In the genomic region with DNA sequence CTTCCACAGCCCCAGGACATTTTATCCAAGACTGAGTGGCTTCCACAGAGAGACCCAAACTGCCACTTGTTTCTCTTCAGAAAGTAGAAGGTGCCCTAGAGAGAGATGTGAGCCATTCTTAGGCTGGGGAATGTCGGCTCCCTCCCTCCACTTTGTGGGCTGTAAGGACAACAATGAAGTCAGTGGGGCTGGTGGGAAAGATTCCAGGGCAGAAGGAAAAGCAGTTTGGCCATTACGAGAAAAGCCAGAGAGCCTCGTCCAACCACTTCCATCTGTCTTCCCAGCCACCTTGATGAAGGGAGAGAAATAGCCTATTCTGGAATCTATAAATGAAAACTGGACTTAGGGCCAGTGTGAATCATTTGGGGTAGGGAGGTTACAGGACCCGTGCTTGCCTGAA, we compare ENCODE assay signal across 25 cellular contexts.
A peak's percentile ranks its signal among the peaks of the same experiment; 100 is the strongest.
DNase-seq lines count a peak whose midpoint lies in the region; ATAC-seq and TF ChIP-seq lines count a peak whose summit lies in the region.
"Had no signal": no experiment of that assay in that cellular context is flagged by ENCODE, and none has a peak within 500 bp of the region (broad histone marks: within the 10 kb centered on the region; RNA-seq: fewer than 3 reads in every experiment).

No MANE protein-coding gene starts in this region.

- H2BK5ac ChIP-seq in neuronal stem cell (ENCODE audit: low read length), result no peak overlapping the region
- no peak overlapping the region for H2BK5ac ChIP-seq in H9 (ENCODE audit: insufficient read length, low read length)

- no peak overlapping the region for H3K56ac ChIP-seq in H9 (ENCODE audit: insufficient read length, low read depth, low read length)

- H3K9ac ChIP-seq in neuronal stem cell (ENCODE audit: low read depth, low read length, poor library complexity), result no peak overlapping the region
- H3K9ac ChIP-seq in H9 (ENCODE audit: extremely low read depth, insufficient read length, low read length), result no peak overlapping the region
- H3K9ac ChIP-seq: BLaER1 treated with 17β-estradiol and CSF1 and Interleukin-3, amounts not matched to agents 10 nM and 100 nM; GM23248 had no signal

- no peaks in the 10 kb centered on the region for H3K36me3 Mint-ChIP-seq in CD4-positive, alpha-beta T cell (ENCODE audit: low read depth)
- peaks cover 6 to 17% (median 6%) of the 10 kb centered on the region in 3 experiments; a peak in 6 of 7 replicates for H3K36me3 Mint-ChIP-seq in H9 (ENCODE audit: insufficient read depth in 1 of 3, low read depth in 3 of 3)
- H3K36me3 Mint-ChIP-seq: CD14-positive monocyte; CD4-positive, alpha-beta memory T cell had no signal

- H2BK120ac ChIP-seq in neuronal stem cell (ENCODE audit: low read depth, low read length) (no peak overlapping the region), H9 (ENCODE audit: low read depth, low read length, poor library complexity, severe bottlenecking) (no peak overlapping the region)

- peak; percentile 27 for DNase-seq in ELF-1 (ENCODE audit: low read depth, low spot score)
- DNase-seq in astrocyte of the cerebellum (ENCODE audit: low read depth), result peak; percentile 44
- DNase-seq in islet precursor cell, result peak; percentile 59
- no peak for DNase-seq in neuronal stem cell (ENCODE audit: low spot score)
- DNase-seq in CD4-positive, alpha-beta T cell, result no peak
- no peak for DNase-seq in H9
- DNase-seq in tibial artery, result no peak
- no peak for DNase-seq in activated CD4-positive, alpha-beta T cell treated with anti-CD3 and anti-CD28 coated beads, Interleukin-2, amount 50 U/mL, for 4 hours
- DNase-seq: 8988T; ACHN; AML-193; BE2C; Calu3; CD4-positive, alpha-beta memory T cell; COR-L47; DMS53; DMS79 treated with DMSO at 0.1 percent for 48 hours; GDM1; GM23248; H7 had no signal

- H2AFZ ChIP-seq in neuronal stem cell (ENCODE audit: low read length) (no peak overlapping the region), H9 (ENCODE audit: low read length) (no peak overlapping the region)
- H2AFZ ChIP-seq: GM23248 had no signal

- WGBS in neuronal stem cell (ENCODE audit: extremely low coverage in 2 of 2, insufficient read length in 2 of 2, insufficient replicate concordance in 1 of 2), 2 donors, result no CpG with 5 or more reads among the region's 4 CpGs
- WGBS in H9 (ENCODE audit: extremely low coverage, insufficient read length, low lambda C conversion rate), result no CpG with 5 or more reads among the region's 4 CpGs

- no peak overlapping the region for H2AK5ac ChIP-seq in neuronal stem cell (ENCODE audit: low read depth, low read length)
- no peak overlapping the region for H2AK5ac ChIP-seq in H9 (ENCODE audit: insufficient read length, low read length)

- H3K4ac ChIP-seq in neuronal stem cell (ENCODE audit: low read length), result no peak overlapping the region
- H3K4ac ChIP-seq in H9 (ENCODE audit: low read depth, low read length), result no peak overlapping the region

- in situ Hi-C loops in astrocyte of the cerebellum (cut with HindIII; ENCODE audit: low sequenced_read_pairs), result no loop called here

- H4K20me1 ChIP-seq in H9 (ENCODE audit: control insufficient read depth, insufficient read depth, insufficient read length), result no peaks in the 10 kb centered on the region
- H4K20me1 ChIP-seq: BLaER1 treated with 17β-estradiol and CSF1 and Interleukin-3, amounts not matched to agents 10 nM and 100 nM had no signal

- H3K18ac ChIP-seq in neuronal stem cell (ENCODE audit: low read length), result peak overlapping the region; percentile 11
- no peak overlapping the region for H3K18ac ChIP-seq in H9 (ENCODE audit: insufficient read length, low read depth, low read length)

- H3K4me3 ChIP-seq in astrocyte of the cerebellum (ENCODE audit: low read depth, low read length) (no peak overlapping the region), neuronal stem cell (ENCODE audit: low read length in 2 of 2) (no peak overlapping the region), tibial artery (no peak overlapping the region)
- H3K4me3 ChIP-seq: A549; BLaER1 treated with 17β-estradiol and CSF1 and Interleukin-3, amounts not matched to agents 10 nM and 100 nM; GM12878; GM23248 had no signal

- H3K4me1 ChIP-seq in neuronal stem cell (ENCODE audit: control insufficient read depth in 2 of 2, insufficient read depth in 1 of 2, low read depth in 1 of 2, low read length in 2 of 2) (peaks cover 0 to 10% of the 10 kb centered on the region in 2 donors), H9 (ENCODE audit: insufficient read depth, low read length) (no peaks in the 10 kb centered on the region), tibial artery (no peaks in the 10 kb centered on the region)
- H3K4me1 ChIP-seq: A549; BLaER1 treated with 17β-estradiol and CSF1 and Interleukin-3, amounts not matched to agents 10 nM and 100 nM had no signal

- H3T11ph ChIP-seq in H9 (ENCODE audit: low read length), result no peak overlapping the region

- H3K27me3 ChIP-seq in neuronal stem cell (ENCODE audit: control insufficient read depth in 3 of 3, insufficient read depth in 3 of 3, low read depth in 1 of 3, low read length in 3 of 3) (peaks cover 0 to 3% (median 0%) of the 10 kb centered on the region in 3 experiments), H9 (ENCODE audit: insufficient read depth, low read length) (no peaks in the 10 kb centered on the region), tibial artery (no peaks in the 10 kb centered on the region)
- H3K27me3 ChIP-seq in CD4-positive, alpha-beta T cell (ENCODE audit: control insufficient read depth, insufficient read depth, low read length), result no peaks in the 10 kb centered on the region
- H3K27me3 ChIP-seq: BE2C; BLaER1 treated with 17β-estradiol and CSF1 and Interleukin-3, amounts not matched to agents 10 nM and 100 nM had no signal

- H3K4me2 ChIP-seq in neuronal stem cell (ENCODE audit: insufficient read depth, low read length, poor library complexity, severe bottlenecking), result no peak overlapping the region
- no peak overlapping the region for H3K4me2 ChIP-seq in H9 (ENCODE audit: insufficient read depth, insufficient read length, low read length)
- H3K4me2 ChIP-seq: A549; BLaER1 treated with 17β-estradiol and CSF1 and Interleukin-3, amounts not matched to agents 10 nM and 100 nM had no signal

- peaks cover 7% of the 10 kb centered on the region for H3K9me3 Mint-ChIP-seq in CD4-positive, alpha-beta T cell
- peaks cover 17 to 18% of the 10 kb centered on the region in 2 experiments for H3K9me3 Mint-ChIP-seq in H9

- no peak overlapping the region for H2BK20ac ChIP-seq in H9 (ENCODE audit: low read depth, low read length, poor library complexity, severe bottlenecking)

- H3K14ac ChIP-seq in neuronal stem cell (ENCODE audit: low read length) (no peak overlapping the region), H9 (ENCODE audit: insufficient read depth, low read length) (no peak overlapping the region)

- H3K27me3 Mint-ChIP-seq in CD4-positive, alpha-beta T cell, result no peaks in the 10 kb centered on the region
- peaks cover 20% of the 10 kb centered on the region for H3K27me3 Mint-ChIP-seq in H9 (ENCODE audit: low read depth)

- H3K9me3 ChIP-seq in neuronal stem cell (replicated peaks in 1 of 2; ENCODE audit: control insufficient read depth in 2 of 2, insufficient read depth in 1 of 2, low read depth in 1 of 2, low read length in 2 of 2) (peaks cover 0 to 2% of the 10 kb centered on the region in 2 donors), H9 (ENCODE audit: control insufficient read depth, low read depth, low read length) (peaks cover 16% of the 10 kb centered on the region), tibial artery (peaks cover 0 to 15% (median 7%) of the 10 kb centered on the region in 3 donors)
- peaks cover 7% of the 10 kb centered on the region for H3K9me3 ChIP-seq in CD4-positive, alpha-beta T cell (ENCODE audit: control insufficient read depth, low read length)

- H3K27ac Mint-ChIP-seq in CD4-positive, alpha-beta T cell, result no peak overlapping the region
- H3K27ac Mint-ChIP-seq in H9, result no peak overlapping the region
- H3K27ac Mint-ChIP-seq: CD14-positive monocyte; CD4-positive, alpha-beta memory T cell had no signal

- H4K5ac ChIP-seq in H9 (ENCODE audit: insufficient read length, low read depth, low read length), result no peak overlapping the region

- H4K91ac ChIP-seq in neuronal stem cell (ENCODE audit: low read depth, low read length, poor library complexity) (no peak overlapping the region), H9 (ENCODE audit: insufficient read length, low read depth, low read length) (no peak overlapping the region)

- H3K4me3 Mint-ChIP-seq in CD4-positive, alpha-beta T cell, result no peak overlapping the region
- no peak overlapping the region for H3K4me3 Mint-ChIP-seq in H9
- H3K4me3 Mint-ChIP-seq: CD14-positive monocyte; CD4-positive, alpha-beta memory T cell had no signal

- H3K23me2 ChIP-seq in H9 (ENCODE audit: insufficient read length, low read depth, low read length, poor library complexity, severe bottlenecking), result no peaks in the 10 kb centered on the region

- no peaks in the 10 kb centered on the region for H3K4me1 Mint-ChIP-seq in CD4-positive, alpha-beta T cell (ENCODE audit: low read depth)
- H3K4me1 Mint-ChIP-seq in H9, result peaks cover 4 to 9% of the 10 kb centered on the region in 2 experiments; a peak in 3 of 4 replicates
- H3K4me1 Mint-ChIP-seq: CD14-positive monocyte; CD4-positive, alpha-beta memory T cell had no signal

- ATAC-seq in CD4-positive, alpha-beta T cell (ENCODE audit: poor library complexity), result no peak
- ATAC-seq: A549, GM12878, HCT116 had no signal

- intact Hi-C loops in CD4-positive, alpha-beta T cell (cut with DNase I, micrococcal nuclease), result no loop called here
- intact Hi-C loops in tibial artery (cut with DNase I; ENCODE audit: low total_unique reads), result no loop called here

- H3K79me2 ChIP-seq in H9 (ENCODE audit: insufficient read depth, low read length), result no peaks in the 10 kb centered on the region

- no peaks in the 10 kb centered on the region for H3K79me1 ChIP-seq in neuronal stem cell (ENCODE audit: low read depth, low read length)
- no peaks in the 10 kb centered on the region for H3K79me1 ChIP-seq in H9 (ENCODE audit: insufficient read depth, low read depth, low read length, poor library complexity, severe bottlenecking)

- CTCF ChIA-PET in CD4-positive, alpha-beta T cell (lab: Charles Lee), result no interaction called here

- H3K23ac ChIP-seq in neuronal stem cell (ENCODE audit: low read depth, low read length, poor library complexity) (no peak overlapping the region), H9 (ENCODE audit: insufficient read length, low read depth, low read length) (no peak overlapping the region)

- H2BK15ac ChIP-seq in neuronal stem cell (ENCODE audit: low read length) (no peak overlapping the region), H9 (ENCODE audit: low read depth, low read length) (no peak overlapping the region)

- no peak overlapping the region for H2BK12ac ChIP-seq in neuronal stem cell (ENCODE audit: low read length)
- H2BK12ac ChIP-seq in H9 (ENCODE audit: insufficient read length, low read depth, low read length), result no peak overlapping the region

- H3K27ac ChIP-seq in neuronal stem cell (replicated peaks; ENCODE audit: low read length) (no peak overlapping the region), H9 (ENCODE audit: insufficient read length, low read depth, low read length) (no peak overlapping the region), tibial artery (no peak overlapping the region)
- no peak overlapping the region for H3K27ac ChIP-seq in CD4-positive, alpha-beta T cell (ENCODE audit: low read depth, low read length)
- H3K27ac ChIP-seq: A549; BLaER1 treated with 17β-estradiol and CSF1 and Interleukin-3, amounts not matched to agents 10 nM and 100 nM; GM23248 had no signal

- H3K36me3 ChIP-seq in neuronal stem cell (replicated peaks in 1 of 2; ENCODE audit: control insufficient read depth in 2 of 2, insufficient read depth in 2 of 2, low read length in 2 of 2), result no peaks in the 10 kb centered on the region
- H3K36me3 ChIP-seq in tibial artery, result no peaks in the 10 kb centered on the region
- H3K36me3 ChIP-seq: BE2C; BLaER1 treated with 17β-estradiol and CSF1 and Interleukin-3, amounts not matched to agents 10 nM and 100 nM had no signal

- no peak overlapping the region for H4K8ac ChIP-seq in neuronal stem cell (ENCODE audit: low read depth, low read length)
- no peak overlapping the region for H4K8ac ChIP-seq in H9 (replicated peaks; ENCODE audit: insufficient read length, low read depth, low read length)

- no peak for TF ChIP-seq CTCF in astrocyte of the cerebellum (IDR thresholded peaks at IDR 0.05; ENCODE audit: low read depth, low read length, missing control alignments)
- no peak for TF ChIP-seq CTCF in CD4-positive, alpha-beta T cell (IDR thresholded peaks at IDR 0.05)
- no peak for TF ChIP-seq CTCF in H9 (conservative IDR thresholded peaks at IDR 0.05)
- no peak for TF ChIP-seq CTCF in tibial artery (IDR thresholded peaks at IDR 0.05)

- POLR2A ChIA-PET in CD4-positive, alpha-beta T cell (lab: Charles Lee), result no interaction called here

Comparison
In these comparisons a context has a peak if more than half of its experiments do, and no peak if none do; other contexts are left out.
1. DNase-seq: peak in ELF-1 (single experiment), astrocyte of the cerebellum (single experiment) and islet precursor cell (single experiment); none in neuronal stem cell (single experiment), CD4-positive, alpha-beta T cell (0 of 10), H9 (single experiment), tibial artery (0 of 2) and activated CD4-positive, alpha-beta T cell treated with anti-CD3 and anti-CD28 coated beads, Interleukin-2, amount 50 U/mL, for 4 hours (0 of 2).